14 cellular contexts compared by ENCODE assay signal in the genomic region with DNA sequence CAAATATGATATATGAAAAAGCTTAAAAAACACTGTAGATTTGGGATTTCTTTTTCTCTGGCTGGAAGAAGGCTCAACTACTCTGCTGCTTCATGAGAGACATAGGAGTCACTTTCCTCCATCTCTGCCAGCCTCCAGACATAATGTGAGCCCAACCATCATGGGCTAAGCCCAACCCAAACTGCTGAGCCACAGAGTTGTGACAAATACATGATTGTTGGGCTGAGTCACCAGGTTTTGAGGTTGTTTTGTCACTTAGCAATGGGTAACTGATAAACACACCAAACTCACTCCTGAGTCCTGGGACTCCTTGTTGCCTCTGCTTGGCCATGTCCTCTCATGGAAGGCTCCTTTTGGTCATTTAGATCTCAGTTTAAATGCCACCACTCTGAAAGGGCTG.
A peak's percentile ranks its signal among the peaks of the same experiment; 100 is the strongest.
DNase-seq lines count a peak whose midpoint lies in the region; ATAC-seq and TF ChIP-seq lines count a peak whose summit lies in the region.
"Had no signal": no experiment of that assay in that cellular context is flagged by ENCODE, and none has a peak within 500 bp of the region (broad histone marks: within the 10 kb centered on the region; RNA-seq: fewer than 3 reads in every experiment).

No MANE protein-coding gene starts in this region.

- peak; percentile 6 for DNase-seq in DMS53 (lab: John Stamatoyannopoulos, UW)
- DNase-seq in DMS53 treated with DMSO at 0.1 percent for 48 hours (lab: John Stamatoyannopoulos, UW; ENCODE audit: unreplicated experiment) = no peak
- peak; percentile 96 for DNase-seq in RPMI7951 (ENCODE audit: low read depth)
- DNase-seq in fibroblast of peridontal ligament (ENCODE audit: extremely low read depth) = peak; percentile 87
- peak; percentile 49 for DNase-seq in retinal pigment epithelial cell (ENCODE audit: low read depth)
- DNase-seq in NCI-H128 (lab: John Stamatoyannopoulos, UW; ENCODE audit: unreplicated experiment) = no peak
- DNase-seq: activated CD4-positive, alpha-beta T cell treated with anti-CD3 and anti-CD28 coated beads, Interleukin-2, amount 50 U/mL, for 4 hours; MM.1S; stimulated activated CD4-positive, alpha-beta T cell treated with anti-CD3 and anti-CD28 coated beads, Interleukin-4, amount 100 ng/mL, for 1 hour had no signal

- ATAC-seq in HG03159 (IDR thresholded peaks at IDR 0.05; ENCODE audit: unreplicated experiment) (no peak), GM19467 (IDR thresholded peaks at IDR 0.05; ENCODE audit: unreplicated experiment) (no peak)
- ATAC-seq: Panc1 had no signal

- TF ChIP-seq CTCF in retinal pigment epithelial cell (conservative IDR thresholded peaks at IDR 0.05; ENCODE audit: low read depth, low read length) = no peak

- H3K4me3 ChIP-seq in retinal pigment epithelial cell (ENCODE audit: low read length) = no peak overlapping the region
- H3K4me3 ChIP-seq: hepatocyte, tibial nerve had no signal

Comparison
In these comparisons a context has a peak if more than half of its experiments do, and no peak if none do; other contexts are left out.
1. DNase-seq: peak in DMS53 (single experiment), RPMI7951 (single experiment), fibroblast of peridontal ligament (single experiment) and retinal pigment epithelial cell (single experiment); none in DMS53 treated with DMSO at 0.1 percent for 48 hours (single experiment) and NCI-H128 (single experiment).